In genomic region chr11:97454988-97455387, GRCh38 we compare ENCODE assay signal across 12 cellular contexts.
A peak's percentile ranks its signal among the peaks of the same experiment; 100 is the strongest.
DNase-seq lines count a peak whose midpoint lies in the region; ATAC-seq and TF ChIP-seq lines count a peak whose summit lies in the region.
"Had no signal": no experiment of that assay in that cellular context is flagged by ENCODE, and none has a peak within 500 bp of the region (broad histone marks: within the 10 kb centered on the region; RNA-seq: fewer than 3 reads in every experiment).

No MANE protein-coding gene starts in this region.

- no peaks in the 10 kb centered on the region for H3K36me3 ChIP-seq in suprapubic skin
- H3K36me3 ChIP-seq: esophagus squamous epithelium had no signal

- H3K27me3 ChIP-seq in suprapubic skin, result no peaks in the 10 kb centered on the region
- H3K27me3 ChIP-seq: esophagus squamous epithelium, testis had no signal

- no peaks in the 10 kb centered on the region for H3K9me3 Mint-ChIP-seq in glutamatergic neuron (ENCODE audit: unreplicated experiment)

- H3K4me3 Mint-ChIP-seq in glutamatergic neuron (ENCODE audit: unreplicated experiment), result no peak overlapping the region

- TF ChIP-seq EP300 in suprapubic skin (IDR thresholded peaks at IDR 0.05), result no peak

- H3K4me1 Mint-ChIP-seq in glutamatergic neuron (ENCODE audit: low read depth, unreplicated experiment), result no peaks in the 10 kb centered on the region

- no peak for ATAC-seq in HG03442 (IDR thresholded peaks at IDR 0.05; ENCODE audit: unreplicated experiment)

- no peaks in the 10 kb centered on the region for H3K9me3 ChIP-seq in suprapubic skin
- H3K9me3 ChIP-seq: esophagus squamous epithelium, testis had no signal

- TF ChIP-seq CTCF in C4-2B (conservative IDR thresholded peaks at IDR 0.05) (peak; percentile 75), VCaP (conservative IDR thresholded peaks at IDR 0.05) (peak; percentile 84), glutamatergic neuron (IDR thresholded peaks at IDR 0.05; ENCODE audit: partially characterized antibody, unreplicated experiment) (peak; percentile 17), suprapubic skin (IDR thresholded peaks at IDR 0.05) (no peak)

- H3K4me3 ChIP-seq in suprapubic skin, result no peak overlapping the region
- H3K4me3 ChIP-seq: esophagus squamous epithelium, testis had no signal

- TF ChIP-seq POLR2A in suprapubic skin (IDR thresholded peaks at IDR 0.05), result no peak

- H3K27me3 Mint-ChIP-seq in glutamatergic neuron (ENCODE audit: unreplicated experiment), result no peaks in the 10 kb centered on the region

- no peaks in the 10 kb centered on the region for H3K36me3 Mint-ChIP-seq in glutamatergic neuron (ENCODE audit: unreplicated experiment)

- DNase-seq in M059J (ENCODE audit: low read depth) (peak; percentile 45), glutamatergic neuron (no peak), suprapubic skin (ENCODE audit: low spot score in 2 of 2) (no peak), 8988T (no peak)
- DNase-seq in activated CD4-positive, alpha-beta T cell treated with anti-CD3 and anti-CD28 coated beads, Interleukin-2, amount 50 U/mL, for 4 hours, result no peak
- DNase-seq: esophagus squamous epithelium; KG1; stimulated activated CD4-positive, alpha-beta T cell treated with anti-CD3 and anti-CD28 coated beads, Interleukin-2, amount 100 ng/mL, for 24 hours; testis had no signal

- no peak overlapping the region for H3K27ac Mint-ChIP-seq in glutamatergic neuron (ENCODE audit: unreplicated experiment)

- H3K4me1 ChIP-seq in suprapubic skin, result no peaks in the 10 kb centered on the region
- H3K4me1 ChIP-seq: esophagus squamous epithelium, testis had no signal

- 38% methylated on average over 1 of the region's 1 CpG for WGBS in suprapubic skin

- H3K27ac ChIP-seq in C4-2B, result no peak overlapping the region
- H3K27ac ChIP-seq in VCaP, result no peak overlapping the region
- no peak overlapping the region for H3K27ac ChIP-seq in suprapubic skin
- H3K27ac ChIP-seq: esophagus squamous epithelium, testis had no signal

Comparison
In these comparisons a context has a peak if more than half of its experiments do, and no peak if none do; other contexts are left out.
1. CTCF ChIP-seq: peak in C4-2B (single experiment), VCaP (single experiment) and glutamatergic neuron (single experiment); none in suprapubic skin (0 of 2).